In the genomic region with DNA sequence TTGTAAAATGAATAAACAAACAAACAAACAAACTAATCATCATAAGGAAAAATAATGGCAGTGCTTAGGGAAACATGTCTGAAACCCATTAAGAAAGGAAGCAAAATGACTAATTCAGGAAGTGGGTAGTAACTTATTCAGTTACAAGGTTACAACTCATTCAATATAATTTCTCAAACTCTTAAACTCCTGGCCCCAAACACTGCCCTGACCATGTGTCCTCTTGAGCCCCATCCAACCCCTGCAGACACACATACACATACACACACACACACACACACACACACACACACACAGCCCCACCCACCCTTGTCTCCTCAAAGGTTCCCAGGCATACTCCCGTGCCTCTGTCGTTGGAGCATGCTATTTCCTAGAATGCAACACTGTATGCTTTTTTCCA, we compare ENCODE assay signal across 12 cellular contexts.
DNase-seq lines count a peak whose midpoint lies in the region; ATAC-seq and TF ChIP-seq lines count a peak whose summit lies in the region.
"Had no signal": no experiment of that assay in that cellular context is flagged by ENCODE, and none has a peak within 500 bp of the region (broad histone marks: within the 10 kb centered on the region; RNA-seq: fewer than 3 reads in every experiment).

No MANE protein-coding gene starts in this region.

- H3K9ac ChIP-seq in fibroblast of lung (ENCODE audit: insufficient read depth, low read length): no peak overlapping the region

- H3K4me2 ChIP-seq in fibroblast of lung (ENCODE audit: extremely low read depth, insufficient read depth, low read length): no peak overlapping the region

- no peaks in the 10 kb centered on the region for H3K36me3 ChIP-seq in fibroblast of lung (ENCODE audit: control insufficient read depth, insufficient read depth, low read length)

- H3K4me3 ChIP-seq in NB4 (ENCODE audit: low read depth, low read length) (no peak overlapping the region), fibroblast of lung (replicated peaks in 1 of 4; ENCODE audit: control extremely low read depth in 1 of 4, insufficient read depth in 1 of 4, low read depth in 3 of 4, low read length in 4 of 4) (no peak overlapping the region)

- no peak for ATAC-seq in GM21423 (IDR thresholded peaks at IDR 0.05; ENCODE audit: unreplicated experiment)
- ATAC-seq: T-cell had no signal

- DNase-seq in Daoy (ENCODE audit: low read depth) (peak; percentile 42), H4 (ENCODE audit: low spot score) (peak; percentile 22), NB4 (ENCODE audit: low read depth) (peak; percentile 51), fibroblast of lung (ENCODE audit: low read depth in 2 of 2) (peak; percentile 32 to 55), mucosa of gallbladder (ENCODE audit: low spot score) (no peak), NCI-H1930 (lab: John Stamatoyannopoulos, UW) (no peak), NCI-H2029 treated with DMSO at 0.1 percent for 48 hours (lab: John Stamatoyannopoulos, UW) (no peak)
- DNase-seq: CD4-positive, alpha-beta memory T cell; central memory CD4-positive, alpha-beta T cell; H7; T-cell had no signal

- no peaks in the 10 kb centered on the region for H4K20me1 ChIP-seq in fibroblast of lung (ENCODE audit: control insufficient read depth, extremely low read depth, insufficient read depth, low read length)

- no peaks in the 10 kb centered on the region for H3K9me3 ChIP-seq in fibroblast of lung (ENCODE audit: control insufficient read depth, insufficient read depth, low read depth, low read length)

- H3K27me3 ChIP-seq in fibroblast of lung (ENCODE audit: control insufficient read depth, insufficient read depth, low read length): no peaks in the 10 kb centered on the region

- TF ChIP-seq POLR2A in NB4 (IDR thresholded peaks at IDR 0.05; ENCODE audit: extremely low read depth, insufficient read length): no peak

- no peaks in the 10 kb centered on the region for H3K79me2 ChIP-seq in fibroblast of lung (ENCODE audit: control insufficient read depth, insufficient read depth, low read length)

- H3K4me1 ChIP-seq in fibroblast of lung (ENCODE audit: control insufficient read depth, extremely low read depth, insufficient read depth, low read length): no peaks in the 10 kb centered on the region

- H3K27ac ChIP-seq in fibroblast of lung (ENCODE audit: insufficient read depth, low read length): no peak overlapping the region

- TF ChIP-seq CTCF in NB4 (IDR thresholded peaks at IDR 0.05; ENCODE audit: low read depth, low read length): no peak
- TF ChIP-seq CTCF in fibroblast of lung (conservative IDR thresholded peaks at IDR 0.05 in 1 of 2, IDR thresholded peaks at IDR 0.05 in 1 of 2; ENCODE audit: low read depth in 1 of 2, low read length in 2 of 2): no peak

- no peak overlapping the region for H2AFZ ChIP-seq in fibroblast of lung (ENCODE audit: low read length)

Comparison
In these comparisons a context has a peak if more than half of its experiments do, and no peak if none do; other contexts are left out.
1. DNase-seq: peak in Daoy (single experiment), H4 (single experiment), NB4 (single experiment) and fibroblast of lung (2 of 2); none in mucosa of gallbladder (single experiment), NCI-H1930 (0 of 2) and NCI-H2029 treated with DMSO at 0.1 percent for 48 hours (single experiment).